8 cellular contexts compared by ENCODE assay signal in the genomic region with DNA sequence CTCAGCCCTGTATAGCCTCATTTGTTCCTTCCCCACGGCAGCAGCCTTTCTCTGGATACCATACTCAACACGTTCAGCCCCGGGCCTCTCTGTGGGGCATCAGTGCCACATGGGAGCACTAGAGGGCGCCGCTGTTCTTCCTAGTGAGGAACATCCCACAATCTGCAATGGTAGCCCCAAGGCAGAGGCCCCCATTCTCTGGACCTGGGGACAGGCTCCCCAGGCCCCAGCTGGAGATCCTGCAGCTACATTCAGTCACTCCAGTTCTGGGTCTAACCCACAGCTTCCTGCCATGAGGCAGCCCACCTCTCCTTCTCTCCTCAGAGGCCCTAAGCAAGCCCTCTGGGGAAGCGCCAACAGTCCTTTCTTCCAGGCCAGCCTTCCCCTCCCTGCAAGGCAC. TPM values are rescaled to one million over a fixed set of nuclear protein-coding genes. Genes with fewer than 3 reads are reported as not detected.
A peak's percentile ranks its signal among the peaks of the same experiment; 100 is the strongest.
DNase-seq lines count a peak whose midpoint lies in the region; ATAC-seq and TF ChIP-seq lines count a peak whose summit lies in the region.

No MANE protein-coding gene starts in this region.

- CTCF ChIA-PET in Calu3 (lab: Charles Lee): interaction anchor here (1.4 to 2.4 kb wide), 4 partner anchors 71 to 127 kb away, joined by 5 to 22 read pairs (median 10); no protein-coding TSS in a partner anchor

- peaks cover 4% of the 10 kb centered on the region for H3K36me3 Mint-ChIP-seq in Calu3 (ENCODE audit: insufficient read depth, unreplicated experiment)
- H3K36me3 Mint-ChIP-seq in nephron progenitor cell (ENCODE audit: low read depth): no peaks in the 10 kb centered on the region

- H3K27ac Mint-ChIP-seq in Calu3 (ENCODE audit: unreplicated experiment) (no peak overlapping the region), nephron progenitor cell (no peak overlapping the region)

- TF ChIP-seq CTCF in Calu3 (IDR thresholded peaks at IDR 0.05; ENCODE audit: unreplicated experiment) (peak; percentile 75), nephron progenitor cell (IDR thresholded peaks at IDR 0.05) (peak; percentile 91)

- DNase-seq in Calu3 (peak; percentile 88), HK-2 (ENCODE audit: unreplicated experiment) (peak; percentile 79), OCI-M1 (lab: John Stamatoyannopoulos, UW) (peak; percentile 74), fibroblast of gingiva (ENCODE audit: low read depth) (peak; percentile 55), nephron progenitor cell (peak; percentile 90)
- DNase-seq in activated T-cell treated with anti-CD3 and anti-CD28 coated beads, Interleukin-2, amount 50 U/mL, for 1 hour: peak; percentile 83
- peak; percentile 79 for DNase-seq in stimulated activated naive CD4-positive, alpha-beta T cell treated with Interleukin-2 at 50 U/mL for 16 hours (lab: John Stamatoyannopoulos, UW)

- intact Hi-C loops in Calu3 (cut with micrococcal nuclease; ENCODE audit: unreplicated experiment): loop anchor here (1.0 kb wide), 1 partner anchor 71 kb away; no protein-coding TSS in a partner anchor

- H3K4me1 Mint-ChIP-seq in Calu3 (ENCODE audit: low read depth, unreplicated experiment) (peaks cover 33% of the 10 kb centered on the region), nephron progenitor cell (peaks cover 30% of the 10 kb centered on the region)

- ATAC-seq in GM21367 (IDR thresholded peaks at IDR 0.05; ENCODE audit: unreplicated experiment): peak; percentile 89

- BruUV-seq in Calu3 (replicated peaks; lab: Mats Ljungman, UMichigan): no TSS peak

- H3K27me3 Mint-ChIP-seq in Calu3 (ENCODE audit: unreplicated experiment) (no peaks in the 10 kb centered on the region), nephron progenitor cell (ENCODE audit: low read depth, poor library complexity) (peaks cover 6% of the 10 kb centered on the region)

- H3K4me3 Mint-ChIP-seq in Calu3 (ENCODE audit: low read depth, unreplicated experiment) (no peak overlapping the region), nephron progenitor cell (no peak overlapping the region)

- H3K9me3 Mint-ChIP-seq in Calu3 (ENCODE audit: low read depth, unreplicated experiment) (no peaks in the 10 kb centered on the region), nephron progenitor cell (no peaks in the 10 kb centered on the region)

RNA-seq across cellular contexts. Expression of a gene that starts 14.2 kb away (rescaled TPM):
- 11.3 and 16.4 TPM in 2 replicates for total RNA-seq in Calu3 (2022)

RNA-seq across cellular contexts. Expression of a gene that starts 27.1 kb away (rescaled TPM):
- 20.2 and 27.1 TPM in 2 replicates for total RNA-seq in Calu3 (2022)

Comparison
In these comparisons a context has a peak if more than half of its experiments do, and no peak if none do; other contexts are left out.
1. Peak in every context shown above with its lines: DNase-seq and ATAC-seq.